Comparison of ENCODE assay signal across 23 cellular contexts in the genomic region with DNA sequence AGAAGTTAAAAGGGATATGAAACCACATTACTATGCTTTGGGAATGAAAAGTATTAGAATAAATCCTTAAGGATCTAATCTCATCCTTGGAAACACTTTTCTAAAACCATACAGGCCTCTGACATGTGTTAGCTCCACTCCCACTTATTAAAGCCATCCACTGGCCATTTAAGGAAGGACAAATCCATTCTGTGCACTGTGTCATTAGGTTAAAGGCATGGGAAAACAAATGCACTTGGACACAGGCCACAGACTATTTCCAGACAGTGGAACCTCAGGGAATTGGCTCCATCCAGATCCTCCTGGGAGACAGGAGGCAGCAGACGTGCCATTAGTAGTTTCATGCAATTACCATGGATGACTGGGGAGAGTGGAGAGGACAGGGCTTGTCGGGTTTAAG.
DNase-seq lines count a peak whose midpoint lies in the region; ATAC-seq and TF ChIP-seq lines count a peak whose summit lies in the region.
"Had no signal": no experiment of that assay in that cellular context is flagged by ENCODE, and none has a peak within 500 bp of the region (broad histone marks: within the 10 kb centered on the region; RNA-seq: fewer than 3 reads in every experiment).

No MANE protein-coding gene starts in this region.

- 37 to 50% methylated on average over 2 of the region's 2 CpGs for WGBS in testis, 2 donors

- TF ChIP-seq POLR2A in testis (IDR thresholded peaks at IDR 0.05) = no peak

- no peaks in the 10 kb centered on the region for H3K27me3 ChIP-seq in testis
- H3K27me3 ChIP-seq: breast epithelium, tibial artery had no signal

- H3K4me3 ChIP-seq in astrocyte of the spinal cord (ENCODE audit: low read depth, low read length) (no peak overlapping the region), testis (no peak overlapping the region)
- H3K4me3 ChIP-seq: A549, breast epithelium, tibial artery had no signal

- no peaks in the 10 kb centered on the region for H3K4me1 ChIP-seq in testis
- H3K4me1 ChIP-seq: A549 had no signal

- TF ChIP-seq CTCF in astrocyte of the spinal cord (IDR thresholded peaks at IDR 0.05; ENCODE audit: low read depth, low read length) (no peak), testis (IDR thresholded peaks at IDR 0.05) (peak in 1 of 3 experiments; percentile 11)

- H3K9me3 ChIP-seq in testis = no peaks in the 10 kb centered on the region
- H3K9me3 ChIP-seq: A549, breast epithelium, tibial artery had no signal

- in situ Hi-C loops in astrocyte of the spinal cord (cut with HindIII; ENCODE audit: low sequenced_read_pairs) = no loop called here

- DNase-seq in NCI-H82 (lab: John Stamatoyannopoulos, UW) = peak; percentile 12
- no peak for DNase-seq in NCI-H82 treated with DMSO at 0.1 percent for 48 hours (lab: John Stamatoyannopoulos, UW; ENCODE audit: unreplicated experiment)
- peak; percentile 50 for DNase-seq in astrocyte of the spinal cord (ENCODE audit: low read depth, low spot score)
- DNase-seq in left lobe of liver (ENCODE audit: low spot score) = no peak
- DNase-seq in testis = peak; percentile 20
- DNase-seq in Ammon's horn (ENCODE audit: low spot score) = no peak
- DNase-seq in NCI-H2029 treated with DMSO at 0.1 percent for 48 hours (lab: John Stamatoyannopoulos, UW) = no peak
- DNase-seq in kidney tubule cell (ENCODE audit: low spot score) = no peak
- DNase-seq: activated CD8-positive, alpha-beta T cell treated with anti-CD3 and anti-CD28 coated beads for 36 hours; activated T-cell treated with anti-CD3 and anti-CD28 coated beads, Interleukin-2, amount 50 U/mL, for 4 hours; dermis blood vessel endothelial cell; DMS53; erythroblast; KBM-7; mammary epithelial cell; natural killer cell; NCI-H1105 treated with DMSO at 0.1 percent for 48 hours; NK-92 treated with Interleukin-12 subunit alpha and Interleukin-12 subunit beta, amount 100 ng/mL, for 24 hours; tibial artery had no signal

- intact Hi-C loops in testis (cut with DNase I; ENCODE audit: low total_unique reads) = no loop called here

- peak; percentile 27 for ATAC-seq in left lobe of liver
- ATAC-seq: A549; activated CD8-positive, alpha-beta T cell treated with anti-CD3 and anti-CD28 coated beads for 36 hours; activated naive CD4-positive, alpha-beta T cell treated with anti-CD3 and anti-CD28 coated beads, Interleukin-2, amount 50 U/mL, for 72 hours; activated T-cell treated with anti-CD3 and anti-CD28 coated beads, Interleukin-2, amount 50 U/mL, for 4 hours; natural killer cell; stimulated activated effector memory CD8-positive, alpha-beta T cell treated with anti-CD3 and anti-CD28 coated beads, Interleukin-12 subunit alpha, Interleukin-12 subunit beta, amount 100 ng/mL, for 72 hours had no signal

- no peaks in the 10 kb centered on the region for H3K36me3 ChIP-seq in testis (ENCODE audit: low read depth, missing control alignments)
- H3K36me3 ChIP-seq: breast epithelium, tibial artery had no signal

- no peak overlapping the region for H3K27ac ChIP-seq in testis
- H3K27ac ChIP-seq: A549, tibial artery had no signal

Comparison
In these comparisons a context has a peak if more than half of its experiments do, and no peak if none do; other contexts are left out.
1. DNase-seq: peak in NCI-H82 (single experiment), astrocyte of the spinal cord (single experiment) and testis (single experiment); none in NCI-H82 treated with DMSO at 0.1 percent for 48 hours (single experiment), left lobe of liver (single experiment), Ammon's horn (single experiment), NCI-H2029 treated with DMSO at 0.1 percent for 48 hours (single experiment) and kidney tubule cell (single experiment).